ENCODE assay signal across 10 cellular contexts in the genomic region with DNA sequence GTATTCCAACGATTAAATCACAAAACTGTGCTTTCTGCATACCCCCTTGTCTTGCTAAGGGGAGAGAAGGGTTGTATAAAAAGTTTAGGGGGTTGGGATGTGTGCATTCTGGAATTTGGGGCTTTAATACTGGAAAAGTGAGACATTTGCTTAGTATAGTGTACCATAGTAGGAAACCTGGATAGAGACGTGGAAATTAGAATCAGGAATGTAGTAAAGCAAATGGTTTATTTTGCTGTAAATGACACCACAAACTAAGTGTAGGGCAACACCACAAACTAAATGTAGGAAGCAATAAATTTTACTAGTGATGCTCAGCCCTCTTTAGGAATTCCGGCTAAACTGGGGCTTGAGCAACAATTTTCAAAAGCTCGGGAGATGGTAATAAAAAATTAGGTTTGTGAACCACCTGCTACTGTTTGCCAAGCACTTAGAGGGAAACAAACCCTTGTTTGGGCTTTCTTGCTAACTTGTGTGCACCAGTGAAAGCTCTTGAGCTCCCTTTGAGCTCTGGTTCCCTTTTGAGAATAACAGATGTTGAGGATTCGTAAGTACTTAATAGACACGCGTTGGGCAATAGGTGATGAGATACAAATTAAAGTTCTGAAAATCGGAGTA. TPM values are rescaled to one million over a fixed set of nuclear protein-coding genes. Genes with fewer than 3 reads are reported as not detected.
DNase-seq lines count a peak whose midpoint lies in the region; ATAC-seq lines count a peak whose summit lies in the region.
"Had no signal": no experiment of that assay in that cellular context is flagged by ENCODE, and none has a peak within 500 bp of the region (broad histone marks: within the 10 kb centered on the region; RNA-seq: fewer than 3 reads in every experiment).

No MANE protein-coding gene starts in this region.

- H3K4me1 Mint-ChIP-seq in T-cell, result peaks cover 35 to 56% (median 46%) of the 10 kb centered on the region in 3 donors
- peaks cover 19 to 49% (median 43%) of the 10 kb centered on the region in 4 donors for H3K4me1 Mint-ChIP-seq in naive thymus-derived CD8-positive, alpha-beta T cell

- POLR2A ChIA-PET in T-cell (lab: Charles Lee), result interaction anchor here (0.6 to 2.4 kb wide), 3 partner anchors 10 to 1540 kb away, joined by 3 to 22 read pairs (median 4); partner anchors contain the start of gene TAP2 (in 1 of the 2)
- POLR2A ChIA-PET in naive thymus-derived CD8-positive, alpha-beta T cell (lab: Charles Lee), result interaction anchor here (0.6 to 21.1 kb wide), 6 partner anchors 11 to 143 kb away, joined by 3 to 510 read pairs (median 24); partner anchors contain the start of genes BRD2, HLA-DMA and HLA-DMB

- intact Hi-C loops in right cardiac atrium (cut with DNase I), result loop anchor here in 3 of 4 donors (5.0 to 10.0 kb wide), 2 partner anchors 95 to 97 kb away; no protein-coding TSS in a partner anchor

- no peaks in the 10 kb centered on the region for H3K27me3 Mint-ChIP-seq in T-cell
- no peaks in the 10 kb centered on the region for H3K27me3 Mint-ChIP-seq in naive thymus-derived CD8-positive, alpha-beta T cell

- H3K27me3 ChIP-seq in right cardiac atrium (ENCODE audit: control insufficient read depth, insufficient read depth), result no peaks in the 10 kb centered on the region
- H3K27me3 ChIP-seq: suprapubic skin had no signal

- peak overlapping the region; percentile 4 to 17 for H3K27ac Mint-ChIP-seq in T-cell
- peak overlapping the region in 9 of 10 donors; percentile 7 to 87 (median 44) for H3K27ac Mint-ChIP-seq in naive thymus-derived CD8-positive, alpha-beta T cell

- no peaks in the 10 kb centered on the region for H3K9me3 ChIP-seq in right cardiac atrium (ENCODE audit: control insufficient read depth, low read length)
- H3K9me3 ChIP-seq: suprapubic skin had no signal

- no peak overlapping the region for H3K27ac ChIP-seq in right cardiac atrium (ENCODE audit: low read length)
- H3K27ac ChIP-seq: suprapubic skin had no signal

- peak; percentile 93 for DNase-seq in DMS79 treated with DMSO at 0.1 percent for 48 hours (lab: John Stamatoyannopoulos, UW)
- peak; percentile 65 for DNase-seq in NAMALWA (ENCODE audit: low spot score)
- no peak for DNase-seq in T-cell
- no peak for DNase-seq in naive thymus-derived CD8-positive, alpha-beta T cell
- DNase-seq in NCI-H1048 (lab: John Stamatoyannopoulos, UW), result no peak
- no peak for DNase-seq in right cardiac atrium
- DNase-seq in nucleus accumbens (lab: John Stamatoyannopoulos, UW), result no peak
- DNase-seq: activated CD4-positive, alpha-beta T cell treated with anti-CD3 and anti-CD28 coated beads, Interleukin-2, amount 50 U/mL, for 48 hours had no signal

- H3K9me3 Mint-ChIP-seq in T-cell, result no peaks in the 10 kb centered on the region
- no peaks in the 10 kb centered on the region for H3K9me3 Mint-ChIP-seq in naive thymus-derived CD8-positive, alpha-beta T cell

- no peaks in the 10 kb centered on the region for H3K4me1 ChIP-seq in right cardiac atrium (ENCODE audit: control insufficient read depth, insufficient read depth, low read length)

- H3K4me3 Mint-ChIP-seq in T-cell, result no peak overlapping the region
- no peak overlapping the region for H3K4me3 Mint-ChIP-seq in naive thymus-derived CD8-positive, alpha-beta T cell

- peaks cover 36% of the 10 kb centered on the region for H3K36me3 Mint-ChIP-seq in T-cell
- peaks cover 14 to 52% (median 18%) of the 10 kb centered on the region in 3 donors for H3K36me3 Mint-ChIP-seq in naive thymus-derived CD8-positive, alpha-beta T cell

- ATAC-seq in T-cell (replicated peaks in 1 of 4), result no peak
- no peak for ATAC-seq in naive thymus-derived CD8-positive, alpha-beta T cell
- no peak for ATAC-seq in right cardiac atrium
- ATAC-seq in GM19463 (IDR thresholded peaks at IDR 0.05; ENCODE audit: unreplicated experiment), result no peak

- CTCF ChIA-PET in T-cell (lab: Charles Lee), result interaction anchor here (0.6 to 6.0 kb wide), 5 partner anchors 8 to 48 kb away, joined by 3 to 124 read pairs (median 5); partner anchors contain the start of genes BRD2 (in 1 of the 2) and HLA-DMA (in 1 of the 2)

- WGBS in right cardiac atrium, result 56% methylated on average over 8 of the region's 8 CpGs

- no peak overlapping the region for H3K4me3 ChIP-seq in right cardiac atrium (ENCODE audit: low read length)
- H3K4me3 ChIP-seq: suprapubic skin had no signal

RNA-seq across cellular contexts. Expression of gene BRD2, which starts 13.8 kb away (rescaled TPM):
- total RNA-seq in T-cell (100 to 1,000 TPM; 320 to 383 (median 358) TPM), right cardiac atrium (100 to 1,000 TPM in 1 of 4 donors, 10 to 100 TPM in 3; 82.6 to 100 (median 86.9) TPM)
- total RNA-seq in naive thymus-derived CD8-positive, alpha-beta T cell, result 100 to 1,000 TPM; 454 to 455 TPM
- 10 to 100 TPM; 24.5 to 72.8 (median 29.8) TPM for polyA plus RNA-seq in naive thymus-derived CD8-positive, alpha-beta T cell
- polyA plus RNA-seq in right cardiac atrium, result 73.1 TPM

RNA-seq across cellular contexts. Expression of gene HLA-DOA, which starts 27.2 kb away (rescaled TPM):
- total RNA-seq in T-cell (10 to 100 TPM in 3 of 5 donors, 1 to 10 TPM in 2; 6.1 to 17.0 (median 13.4) TPM), right cardiac atrium (1 to 10 TPM; 1.3 to 2.3 (median 1.8) TPM)
- total RNA-seq in naive thymus-derived CD8-positive, alpha-beta T cell, result 10 to 100 TPM; 50.7 to 51.7 TPM
- 10 to 100 TPM; 26.4 to 61.0 (median 33.2) TPM for polyA plus RNA-seq in naive thymus-derived CD8-positive, alpha-beta T cell
- 1.2 TPM for polyA plus RNA-seq in right cardiac atrium

RNA-seq across cellular contexts. Expression of gene HLA-DMA, which starts 29.3 kb away (rescaled TPM):
- 10 to 100 TPM; 22.3 to 37.8 (median 27.5) TPM for total RNA-seq in T-cell
- total RNA-seq in naive thymus-derived CD8-positive, alpha-beta T cell, result 10 to 100 TPM; 38.7 to 39.7 TPM
- polyA plus RNA-seq in naive thymus-derived CD8-positive, alpha-beta T cell, result 10 to 100 TPM; 23.7 to 37.4 (median 26.9) TPM
- 10 to 100 TPM; 16.2 to 26.6 (median 17.3) TPM for total RNA-seq in right cardiac atrium
- polyA plus RNA-seq in right cardiac atrium, result 20.9 TPM

RNA-seq across cellular contexts. Expression of gene HLA-DMB, which starts 41.4 kb away (rescaled TPM):
- total RNA-seq in T-cell (10 to 100 TPM in 3 of 5 donors, 1 to 10 TPM in 2; 8.8 to 30.6 (median 10.6) TPM), right cardiac atrium (10 to 100 TPM in 3 of 4 donors, 1 to 10 TPM in 1; 8.5 to 15.7 (median 12.4) TPM)
- total RNA-seq in naive thymus-derived CD8-positive, alpha-beta T cell, result 10 to 100 TPM; 23.0 to 23.5 TPM
- 10 to 100 TPM; 10.8 to 22.5 (median 16.8) TPM for polyA plus RNA-seq in naive thymus-derived CD8-positive, alpha-beta T cell
- 6.0 TPM for polyA plus RNA-seq in right cardiac atrium

Comparison
In these comparisons a context has a peak if more than half of its experiments do, and no peak if none do; other contexts are left out.
1. DNase-seq: peak in DMS79 treated with DMSO at 0.1 percent for 48 hours (single experiment) and NAMALWA (single experiment); none in T-cell (0 of 34), naive thymus-derived CD8-positive, alpha-beta T cell (0 of 10), NCI-H1048 (single experiment), right cardiac atrium (0 of 3) and nucleus accumbens (0 of 56).